ENCODE assay signal across 24 cellular contexts in the genomic region with DNA sequence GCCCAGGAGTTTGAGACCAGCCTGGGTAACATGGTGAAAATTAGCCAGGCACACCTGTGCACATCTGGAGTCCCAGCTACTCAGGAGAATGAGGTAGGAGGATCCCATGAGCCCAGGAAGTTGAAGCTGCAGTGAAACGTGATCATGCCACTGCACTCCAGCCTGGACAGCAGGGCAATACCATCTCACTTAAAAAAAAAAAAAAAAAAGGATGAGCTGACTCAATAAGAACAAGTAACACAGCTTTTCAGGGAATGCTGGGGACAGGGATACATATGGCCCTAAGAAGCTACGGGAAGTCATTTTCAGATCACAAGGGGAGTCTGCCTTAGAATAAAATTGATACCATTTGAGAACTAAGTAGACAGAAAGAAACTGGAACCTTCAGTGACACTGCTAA. TPM values are rescaled to one million over a fixed set of nuclear protein-coding genes. Genes with fewer than 3 reads are reported as not detected.
DNase-seq lines count a peak whose midpoint lies in the region; ATAC-seq, FAIRE-seq and TF ChIP-seq lines count a peak whose summit lies in the region.
"Had no signal": no experiment of that assay in that cellular context is flagged by ENCODE, and none has a peak within 500 bp of the region (broad histone marks: within the 10 kb centered on the region; RNA-seq: fewer than 3 reads in every experiment).

No MANE protein-coding gene starts in this region.

- H3K36me3 Mint-ChIP-seq in nephron (ENCODE audit: low read depth), result peaks cover 5% of the 10 kb centered on the region
- H3K36me3 Mint-ChIP-seq: CD4-positive, CD25-positive, alpha-beta regulatory T cell; CD8-positive, alpha-beta T cell had no signal

- H3K27me3 Mint-ChIP-seq in nephron (ENCODE audit: low read depth), result no peaks in the 10 kb centered on the region

- H3K9me3 ChIP-seq in HepG2 (ENCODE audit: low read length), result no peaks in the 10 kb centered on the region
- H3K9me3 ChIP-seq in right lobe of liver, result no peaks in the 10 kb centered on the region
- H3K9me3 ChIP-seq in PC-9 (ENCODE audit: insufficient read depth, low read depth), result no peaks in the 10 kb centered on the region
- H3K9me3 ChIP-seq: Caco-2, HAP-1 had no signal

- H3K4me2 ChIP-seq in HepG2 (ENCODE audit: low read depth, low read length), result no peak overlapping the region
- H3K4me2 ChIP-seq in PC-9, result no peak overlapping the region
- H3K4me2 ChIP-seq: BLaER1 had no signal

- no peaks in the 10 kb centered on the region for H3K9me2 ChIP-seq in PC-9 (ENCODE audit: insufficient read depth)

- TF ChIP-seq POLR2A in HepG2 (IDR thresholded peaks at IDR 0.05; ENCODE audit: insufficient read depth in 1 of 2, low read depth in 2 of 2, low read length in 2 of 2) (no peak), right lobe of liver (IDR thresholded peaks at IDR 0.05) (no peak)

- H3K27ac Mint-ChIP-seq in nephron, result peak overlapping the region; percentile 18 to 65 (median 59)
- H3K27ac Mint-ChIP-seq: B cell; CD4-positive, CD25-positive, alpha-beta regulatory T cell; CD8-positive, alpha-beta T cell had no signal

- POLR2A ChIA-PET in HepG2 (lab: Yijun Ruan, JAX) (interaction anchor here (0.7 kb wide), 1 partner anchor 29 kb away, joined by 3 read pairs; no protein-coding TSS in a partner anchor), PC-9 (lab: Charles Lee; ENCODE audit: unreplicated experiment) (no interaction called here)

- in situ Hi-C loops in HepG2 (cut with HindIII; ENCODE audit: extremely low pct_ligation_motif_present, low pct_unique_long_range_greater_than_20kb), result loop anchor here (5.0 kb wide), 1 partner anchor 43 kb away; a partner anchor contains a TSS

- H3F3A ChIP-seq in PC-9 (ENCODE audit: insufficient read depth, low read depth), result no peaks in the 10 kb centered on the region

- H2AFZ ChIP-seq in HepG2 (ENCODE audit: low read length) (no peak overlapping the region), PC-9 (no peak overlapping the region)

- H3K9me3 Mint-ChIP-seq in nephron, result no peaks in the 10 kb centered on the region
- H3K9me3 Mint-ChIP-seq: CD4-positive, CD25-positive, alpha-beta regulatory T cell; CD8-positive, alpha-beta T cell had no signal

- H3K27ac ChIP-seq in HepG2 (ENCODE audit: extremely low read length, insufficient read depth, low read length), result no peak overlapping the region
- H3K27ac ChIP-seq in right lobe of liver, result no peak overlapping the region
- no peak overlapping the region for H3K27ac ChIP-seq in PC-9
- H3K27ac ChIP-seq: 22Rv1, BLaER1, C4-2B had no signal

- FAIRE-seq in HepG2 (lab: Jason Lieb, UNC), result no peak
- FAIRE-seq: A204.1, G401.6, GM12878, GM19239, H54 had no signal

- WGBS in HepG2 (ENCODE audit: low lambda C conversion rate), result 80% methylated on average over 2 of the region's 2 CpGs
- WGBS in right lobe of liver (ENCODE audit: insufficient coverage, low coverage, low lambda C conversion rate, missing lambda C conversion rate), result 100% methylated on average over 1 of the region's 2 CpGs

- no peak for TF ChIP-seq CTCF in HepG2 (CRISPR knock-in tag; IDR thresholded peaks at IDR 0.05)
- TF ChIP-seq CTCF in right lobe of liver (IDR thresholded peaks at IDR 0.05), result no peak
- no peak for TF ChIP-seq CTCF in nephron (IDR thresholded peaks at IDR 0.05; ENCODE audit: unreplicated experiment in 3 of 3)
- TF ChIP-seq CTCF in PC-9 (conservative IDR thresholded peaks at IDR 0.05), result no peak

- CTCF ChIA-PET in HepG2 (lab: Yijun Ruan, JAX; ENCODE audit: low intra/inter-chr PET ratio, low total read pairs), result no interaction called here
- CTCF ChIA-PET in PC-9 (lab: Charles Lee), result no interaction called here

- no peak for TF ChIP-seq EP300 in HepG2 (IDR thresholded peaks at IDR 0.05; ENCODE audit: low read depth in 2 of 2, low read length in 2 of 2)
- TF ChIP-seq EP300 in HepG2 (CRISPR knock-in tag; IDR thresholded peaks at IDR 0.05; ENCODE audit: borderline replicate concordance), result no peak

- H3K4me1 Mint-ChIP-seq in nephron, result peaks cover 25% of the 10 kb centered on the region
- H3K4me1 Mint-ChIP-seq: B cell; CD4-positive, CD25-positive, alpha-beta regulatory T cell had no signal

- DNase-seq in HepG2 (ENCODE audit: low spot score), result no peak
- DNase-seq in right lobe of liver, result no peak
- DNase-seq in left kidney (ENCODE audit: low read depth, low spot score), result peak; percentile 44
- no peak for DNase-seq in PC-9
- DNase-seq: Caco-2; CD4-positive, CD25-positive, alpha-beta regulatory T cell; CD8-positive, alpha-beta T cell; DMS153; DND-41; GOT3 had no signal

- ATAC-seq in HepG2 (no peak), right lobe of liver (no peak), GM19463 (IDR thresholded peaks at IDR 0.05; ENCODE audit: unreplicated experiment) (no peak), HG02798 (IDR thresholded peaks at IDR 0.05; ENCODE audit: poor library complexity, unreplicated experiment) (no peak), GM21390 (IDR thresholded peaks at IDR 0.05; ENCODE audit: unreplicated experiment) (no peak)
- ATAC-seq: CD8-positive, alpha-beta T cell; GM12878 had no signal

- H4K20me1 ChIP-seq in HepG2 (ENCODE audit: insufficient read depth, low read length) (no peaks in the 10 kb centered on the region), PC-9 (ENCODE audit: insufficient read depth) (no peaks in the 10 kb centered on the region)

- H3K4me1 ChIP-seq in HepG2 (ENCODE audit: insufficient read depth, low read length) (peaks cover 74% of the 10 kb centered on the region), right lobe of liver (peaks cover 0 to 17% (median 6%) of the 10 kb centered on the region in 4 donors), PC-9 (replicated peaks; ENCODE audit: insufficient read depth) (no peaks in the 10 kb centered on the region)

- no peak overlapping the region for H3K9ac ChIP-seq in HepG2 (ENCODE audit: insufficient read depth, low read depth, low read length)
- H3K9ac ChIP-seq: BLaER1 had no signal

- peaks cover 45% of the 10 kb centered on the region for H3K79me2 ChIP-seq in HepG2 (ENCODE audit: insufficient read depth, low read length)
- H3K79me2 ChIP-seq in PC-9 (ENCODE audit: low read depth), result no peaks in the 10 kb centered on the region

- intact Hi-C loops in HepG2 (cut with micrococcal nuclease; ENCODE audit: unreplicated experiment) (no loop called here), right lobe of liver (cut with DNase I) (no loop called here), PC-9 (cut with micrococcal nuclease; ENCODE audit: unreplicated experiment) (no loop called here)

- no peaks in the 10 kb centered on the region for H3K27me3 ChIP-seq in HepG2 (ENCODE audit: control insufficient read depth in 1 of 2, insufficient read depth in 2 of 2, low read length in 2 of 2)
- H3K27me3 ChIP-seq in right lobe of liver, result no peaks in the 10 kb centered on the region
- peaks cover 16% of the 10 kb centered on the region; the same call in 1 of the 2 replicates for H3K27me3 ChIP-seq in PC-9 (ENCODE audit: insufficient read depth, low read depth)
- H3K27me3 ChIP-seq: BLaER1 had no signal

- no peak for TF ChIP-seq RAD21 in HepG2 (CRISPR knock-in tag; IDR thresholded peaks at IDR 0.05)

- H3K36me3 ChIP-seq in HepG2 (replicated peaks in 1 of 2; ENCODE audit: control insufficient read depth in 1 of 2, insufficient read depth in 2 of 2, low read length in 2 of 2), result peaks cover 0 to 3% of the 10 kb centered on the region in 2 experiments; a peak in 1 of 5 replicates
- no peaks in the 10 kb centered on the region for H3K36me3 ChIP-seq in right lobe of liver
- H3K36me3 ChIP-seq in PC-9 (ENCODE audit: low read depth), result no peaks in the 10 kb centered on the region
- H3K36me3 ChIP-seq: HAP-1 had no signal

- BruUV-seq in HepG2 (replicated peaks; lab: Mats Ljungman, UMichigan) (no TSS peak), PC-9 (replicated peaks; lab: Mats Ljungman, UMichigan) (no TSS peak)

- H3K4me3 Mint-ChIP-seq in nephron, result no peak overlapping the region
- H3K4me3 Mint-ChIP-seq: B cell; CD4-positive, CD25-positive, alpha-beta regulatory T cell; CD8-positive, alpha-beta T cell had no signal

- no peak overlapping the region for H3K4me3 ChIP-seq in HepG2 (replicated peaks in 1 of 3; ENCODE audit: insufficient read depth in 1 of 3, low read depth in 2 of 3, low read length in 3 of 3)
- H3K4me3 ChIP-seq in right lobe of liver, result no peak overlapping the region
- no peak overlapping the region for H3K4me3 ChIP-seq in PC-9
- H3K4me3 ChIP-seq: BLaER1, GM12878, HAP-1 had no signal

TF ChIP-seq in HepG2, 621 proteins besides CTCF, POLR2A, EP300 and RAD21:
- TF ChIP-seq ZNF274 (CRISPR knock-in tag; IDR thresholded peaks at IDR 0.05), result no peak
- peak; percentile 74; the same call in 1 of the 2 replicates for TF ChIP-seq GZF1 (CRISPR knock-in tag; IDR thresholded peaks at IDR 0.05)

RNA-seq across cellular contexts. Expression of a gene that starts 41.7 kb away (rescaled TPM):
- total RNA-seq in HepG2 (2016; rRNA removed; fragmentation: Illumina TruSeq; extraction: Trizol) (17.8 and 21.5 TPM in 2 replicates), right lobe of liver (10 to 100 TPM in 4 of 6 experiments, 1 to 10 TPM in 2; 6.1 to 12.1 (median 10.3) TPM), PC-9 (2021) (3.0 and 3.6 TPM in 2 replicates)
- 4.7 and 5.7 TPM in 2 replicates for total RNA-seq in HepG2 (2016; cell fraction: cytosol; rRNA removed; fragmentation: Illumina TruSeq; extraction: Trizol; ENCODE audit: low read depth)
- 14.6 and 21.5 TPM in 2 replicates for total RNA-seq in HepG2 (2016; cell fraction: insoluble cytoplasmic fraction; rRNA removed; fragmentation: Illumina TruSeq; extraction: Trizol)
- total RNA-seq in HepG2 (2016; cell fraction: membrane; rRNA removed; fragmentation: Illumina TruSeq; extraction: Trizol), result 20.8 and 23.5 TPM in 2 replicates
- 19.2 and 22.3 TPM in 2 replicates for total RNA-seq in HepG2 (2016; cell fraction: nucleus; rRNA removed; fragmentation: Illumina TruSeq; extraction: Trizol)
- 34.7 and 37.7 TPM in 2 replicates for polyA plus RNA-seq in HepG2 (2011; rRNA removed)
- polyA plus RNA-seq in HepG2 (2011; cell fraction: cytosol; rRNA removed), result 36.5 and 41.2 TPM in 2 replicates
- 23.9 and 26.3 TPM in 2 replicates for polyA plus RNA-seq in HepG2 (2011; cell fraction: nucleus; rRNA removed)
- polyA plus RNA-seq in HepG2 (2012), result 30.7 and 50.8 TPM in 2 replicates
- 4.7 and 5.3 TPM in 2 replicates for polyA plus RNA-seq in HepG2 (2016; cell fraction: cytosol; fragmentation: Illumina TruSeq; extraction: Trizol; ENCODE audit: low read depth)
- 18.9 and 24.9 TPM in 2 replicates for polyA plus RNA-seq in HepG2 (2016; cell fraction: insoluble cytoplasmic fraction; fragmentation: Illumina TruSeq; extraction: Trizol; ENCODE audit: low read depth)
- polyA plus RNA-seq in HepG2 (2016; cell fraction: membrane; fragmentation: Illumina TruSeq; extraction: Trizol; ENCODE audit: low read depth), result 18.3 and 20.8 TPM in 2 replicates
- 34.1 and 37.6 TPM in 2 replicates for polyA plus RNA-seq in HepG2 (2016; cell fraction: nucleus; fragmentation: Illumina TruSeq; extraction: Trizol; ENCODE audit: insufficient read depth, low read depth)
- polyA minus RNA-seq in HepG2 (2011; rRNA and poly(A)+ RNA removed; ENCODE audit: low replicate concordance), result 0.02 and 41.8 TPM in 2 replicates
- polyA minus RNA-seq in HepG2 (2011; cell fraction: cytosol; rRNA and poly(A)+ RNA removed), result 19.1 and 21.5 TPM in 2 replicates
- 13.6 and 15.7 TPM in 2 replicates for polyA minus RNA-seq in HepG2 (2011; cell fraction: nucleus; rRNA and poly(A)+ RNA removed)
- total RNA-seq: B cell had no signal
